19 cellular contexts compared by ENCODE assay signal in the genomic region with DNA sequence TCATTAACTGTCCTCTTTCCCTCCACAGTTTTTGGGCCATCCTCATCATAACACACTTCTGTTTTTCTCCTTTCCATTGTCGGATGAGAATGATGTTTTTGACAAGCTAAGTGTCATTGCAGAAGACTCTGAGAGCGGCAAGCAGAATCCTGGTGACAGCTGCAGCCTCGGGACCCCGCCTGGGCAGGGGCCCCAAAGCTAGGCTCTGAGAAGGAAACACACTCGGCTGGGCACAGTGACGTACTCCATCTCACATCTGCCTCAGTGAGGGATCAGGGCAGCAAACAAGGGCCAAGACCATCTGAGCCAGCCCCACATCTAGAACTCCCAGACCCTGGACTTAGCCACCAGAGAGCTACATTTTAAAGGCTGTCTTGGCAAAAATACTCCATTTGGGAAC. TPM values are rescaled to one million over a fixed set of nuclear protein-coding genes. Genes with fewer than 3 reads are reported as not detected.
DNase-seq lines count a peak whose midpoint lies in the region; ATAC-seq and TF ChIP-seq lines count a peak whose summit lies in the region.
"Had no signal": no experiment of that assay in that cellular context is flagged by ENCODE, and none has a peak within 500 bp of the region (broad histone marks: within the 10 kb centered on the region; RNA-seq: fewer than 3 reads in every experiment).

No MANE protein-coding gene starts in this region.

- no peaks in the 10 kb centered on the region for H3K27me3 Mint-ChIP-seq in effector memory CD8-positive, alpha-beta T cell
- H3K27me3 Mint-ChIP-seq: CD8-positive, alpha-beta memory T cell had no signal

- H3K79me2 ChIP-seq in OCI-LY1 (ENCODE audit: insufficient read depth, low read length): no peaks in the 10 kb centered on the region

- WGBS in adrenal gland, 4 donors: 90 to 96% (median 93%) methylated on average over 5 to 6 of the region's 6 CpGs

- no peak for TF ChIP-seq POLR2A in adrenal gland (IDR thresholded peaks at IDR 0.05)

- H3K36me3 Mint-ChIP-seq in effector memory CD8-positive, alpha-beta T cell (ENCODE audit: insufficient read depth): peaks cover 41% of the 10 kb centered on the region

- peaks cover 22 to 24% of the 10 kb centered on the region in 2 donors for H3K4me1 Mint-ChIP-seq in effector memory CD8-positive, alpha-beta T cell (ENCODE audit: low read depth in 2 of 2)

- intact Hi-C loops in adrenal gland (cut with DNase I): no loop called here

- peak; percentile 33 for ATAC-seq in effector memory CD8-positive, alpha-beta T cell (replicated peaks)
- ATAC-seq in SK-N-SH treated with all-trans-retinoic acid at 6 μM for 48 hours: no peak
- ATAC-seq: Panc1, Right ventricle myocardium inferior had no signal

- H3K27ac ChIP-seq in OCI-LY1 (ENCODE audit: low read depth, low read length, poor library complexity, severe bottlenecking) (peak overlapping the region; percentile 96), adrenal gland (no peak overlapping the region)
- no peak overlapping the region for H3K27ac ChIP-seq in effector memory CD4-positive, alpha-beta T cell (ENCODE audit: insufficient read depth, low read length, poor library complexity, severe bottlenecking)
- H3K27ac ChIP-seq: HL-60 had no signal

- no peaks in the 10 kb centered on the region for H3K9me2 ChIP-seq in OCI-LY1 (ENCODE audit: low read depth, low read length)

- in situ Hi-C loops in G401 (cut with HindIII; ENCODE audit: low sequenced_read_pairs): no loop called here

- DNase-seq in GM10266 (ENCODE audit: extremely low spot score): peak; percentile 15
- no peak for DNase-seq in effector memory CD8-positive, alpha-beta T cell
- no peak for DNase-seq in adrenal gland
- DNase-seq in effector memory CD4-positive, alpha-beta T cell: no peak
- no peak for DNase-seq in G401 (ENCODE audit: low spot score)
- DNase-seq: CD8-positive, alpha-beta memory T cell; DMS79; GDM1; NCI-H1930; NCI-H2171 treated with DMSO at 0.1 percent for 48 hours; NCI-H446 treated with DMSO at 0.1 percent for 48 hours; NCI-H748 treated with DMSO at 0.1 percent for 48 hours; T-helper 1 cell had no signal

- H3K27me3 ChIP-seq in OCI-LY1 (ENCODE audit: insufficient read depth, low read length) (no peaks in the 10 kb centered on the region), adrenal gland (no peaks in the 10 kb centered on the region)
- H3K27me3 ChIP-seq in effector memory CD4-positive, alpha-beta T cell (replicated peaks; ENCODE audit: control insufficient read depth, insufficient read depth, low read length, poor library complexity, severe bottlenecking): no peaks in the 10 kb centered on the region

- H3F3A ChIP-seq in OCI-LY1 (ENCODE audit: insufficient read depth, low read length): 0 out of 2 replicates have a peak, but pooled peaks cover 4% of the 10 kb centered on the region

- TF ChIP-seq CTCF in GM10266 (IDR thresholded peaks at IDR 0.05; ENCODE audit: control insufficient read depth, insufficient read depth, low read depth, missing control alignments) (no peak), OCI-LY1 (IDR thresholded peaks at IDR 0.05; ENCODE audit: low read length) (no peak), adrenal gland (IDR thresholded peaks at IDR 0.05) (no peak)

- peaks cover 28% of the 10 kb centered on the region; the same call in 1 of the 2 replicates for H3K36me3 ChIP-seq in OCI-LY1 (ENCODE audit: insufficient read depth, low read length)
- peaks cover 0 to 23% of the 10 kb centered on the region in 2 donors for H3K36me3 ChIP-seq in adrenal gland (replicated peaks in 1 of 2)
- H3K36me3 ChIP-seq in effector memory CD4-positive, alpha-beta T cell (ENCODE audit: control insufficient read depth, insufficient read depth, low read length): peaks cover 29% of the 10 kb centered on the region
- H3K36me3 ChIP-seq: HAP-1 had no signal

- peak overlapping the region; percentile 42; the same call in 1 of the 2 replicates for H3K9ac ChIP-seq in OCI-LY1 (ENCODE audit: low read length)

- no peak overlapping the region for H3K27ac Mint-ChIP-seq in effector memory CD8-positive, alpha-beta T cell

- H3K9me3 ChIP-seq in OCI-LY1 (ENCODE audit: low read length) (no peaks in the 10 kb centered on the region), adrenal gland (replicated peaks in 1 of 3) (no peaks in the 10 kb centered on the region)
- no peaks in the 10 kb centered on the region for H3K9me3 ChIP-seq in effector memory CD4-positive, alpha-beta T cell (ENCODE audit: control insufficient read depth, low read length)
- H3K9me3 ChIP-seq: HAP-1 had no signal

- no peaks in the 10 kb centered on the region for H4K20me1 ChIP-seq in OCI-LY1 (ENCODE audit: insufficient read depth, low read length)

- peak overlapping the region; percentile 36; the same call in 1 of the 2 replicates for H3K4me2 ChIP-seq in OCI-LY1 (ENCODE audit: low read length)

- H3K9me3 Mint-ChIP-seq in effector memory CD8-positive, alpha-beta T cell: no peaks in the 10 kb centered on the region
- H3K9me3 Mint-ChIP-seq: CD8-positive, alpha-beta memory T cell had no signal

- no peak overlapping the region for H3K4me3 ChIP-seq in OCI-LY1 (ENCODE audit: low read depth, low read length, poor library complexity, severe bottlenecking)
- no peak overlapping the region for H3K4me3 ChIP-seq in adrenal gland
- H3K4me3 ChIP-seq in effector memory CD4-positive, alpha-beta T cell (ENCODE audit: insufficient read depth, low read depth, low read length, poor library complexity, severe bottlenecking): no peak overlapping the region
- H3K4me3 ChIP-seq: HAP-1 had no signal

- H2AFZ ChIP-seq in OCI-LY1 (ENCODE audit: low read length): no peak overlapping the region

- H3K4me1 ChIP-seq in OCI-LY1 (ENCODE audit: insufficient read depth, low read length, severe bottlenecking) (peaks cover 89% of the 10 kb centered on the region), adrenal gland (replicated peaks in 1 of 2) (peaks cover 4 to 24% of the 10 kb centered on the region in 2 donors)
- peaks cover 20% of the 10 kb centered on the region for H3K4me1 ChIP-seq in effector memory CD4-positive, alpha-beta T cell (ENCODE audit: control insufficient read depth, insufficient read depth, low read length, poor library complexity, severe bottlenecking)
- H3K4me1 ChIP-seq: HAP-1 had no signal

- H3K4me3 Mint-ChIP-seq in effector memory CD8-positive, alpha-beta T cell: no peak overlapping the region
- H3K4me3 Mint-ChIP-seq: CD8-positive, alpha-beta memory T cell had no signal

TF ChIP-seq in SK-N-SH treated with all-trans-retinoic acid at 6 μM for 48 hours, 23 proteins besides CTCF, POLR2A, EP300 and RAD21 (continues in another document):
- TF ChIP-seq ARNTL (CRISPR knock-in tag; IDR thresholded peaks at IDR 0.05; ENCODE audit: borderline replicate concordance, low read depth) (no peak), PPARA (CRISPR knock-in tag; IDR thresholded peaks at IDR 0.05; ENCODE audit: borderline replicate concordance) (no peak), OSR1 (CRISPR knock-in tag; IDR thresholded peaks at IDR 0.05) (no peak), ZNF8 (CRISPR knock-in tag; IDR thresholded peaks at IDR 0.05) (no peak), ZNF70 (CRISPR knock-in tag; IDR thresholded peaks at IDR 0.05) (no peak), BACH2 (CRISPR knock-in tag; IDR thresholded peaks at IDR 0.05; ENCODE audit: borderline replicate concordance) (no peak)
- TF ChIP-seq, protein P1, sequence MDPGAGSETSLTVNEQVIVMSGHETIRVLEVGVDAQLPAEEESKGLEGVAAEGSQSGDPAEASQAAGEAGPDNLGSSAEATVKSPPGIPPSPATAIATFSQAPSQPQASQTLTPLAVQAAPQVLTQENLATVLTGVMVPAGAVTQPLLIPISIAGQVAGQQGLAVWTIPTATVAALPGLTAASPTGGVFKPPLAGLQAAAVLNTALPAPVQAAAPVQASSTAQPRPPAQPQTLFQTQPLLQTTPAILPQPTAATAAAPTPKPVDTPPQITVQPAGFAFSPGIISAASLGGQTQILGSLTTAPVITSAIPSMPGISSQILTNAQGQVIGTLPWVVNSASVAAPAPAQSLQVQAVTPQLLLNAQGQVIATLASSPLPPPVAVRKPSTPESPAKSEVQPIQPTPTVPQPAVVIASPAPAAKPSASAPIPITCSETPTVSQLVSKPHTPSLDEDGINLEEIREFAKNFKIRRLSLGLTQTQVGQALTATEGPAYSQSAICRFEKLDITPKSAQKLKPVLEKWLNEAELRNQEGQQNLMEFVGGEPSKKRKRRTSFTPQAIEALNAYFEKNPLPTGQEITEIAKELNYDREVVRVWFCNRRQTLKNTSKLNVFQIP (CRISPR knock-in tag; IDR thresholded peaks at IDR 0.05; ENCODE audit: borderline replicate concordance, low read depth): no peak
- TF ChIP-seq, protein P2, sequence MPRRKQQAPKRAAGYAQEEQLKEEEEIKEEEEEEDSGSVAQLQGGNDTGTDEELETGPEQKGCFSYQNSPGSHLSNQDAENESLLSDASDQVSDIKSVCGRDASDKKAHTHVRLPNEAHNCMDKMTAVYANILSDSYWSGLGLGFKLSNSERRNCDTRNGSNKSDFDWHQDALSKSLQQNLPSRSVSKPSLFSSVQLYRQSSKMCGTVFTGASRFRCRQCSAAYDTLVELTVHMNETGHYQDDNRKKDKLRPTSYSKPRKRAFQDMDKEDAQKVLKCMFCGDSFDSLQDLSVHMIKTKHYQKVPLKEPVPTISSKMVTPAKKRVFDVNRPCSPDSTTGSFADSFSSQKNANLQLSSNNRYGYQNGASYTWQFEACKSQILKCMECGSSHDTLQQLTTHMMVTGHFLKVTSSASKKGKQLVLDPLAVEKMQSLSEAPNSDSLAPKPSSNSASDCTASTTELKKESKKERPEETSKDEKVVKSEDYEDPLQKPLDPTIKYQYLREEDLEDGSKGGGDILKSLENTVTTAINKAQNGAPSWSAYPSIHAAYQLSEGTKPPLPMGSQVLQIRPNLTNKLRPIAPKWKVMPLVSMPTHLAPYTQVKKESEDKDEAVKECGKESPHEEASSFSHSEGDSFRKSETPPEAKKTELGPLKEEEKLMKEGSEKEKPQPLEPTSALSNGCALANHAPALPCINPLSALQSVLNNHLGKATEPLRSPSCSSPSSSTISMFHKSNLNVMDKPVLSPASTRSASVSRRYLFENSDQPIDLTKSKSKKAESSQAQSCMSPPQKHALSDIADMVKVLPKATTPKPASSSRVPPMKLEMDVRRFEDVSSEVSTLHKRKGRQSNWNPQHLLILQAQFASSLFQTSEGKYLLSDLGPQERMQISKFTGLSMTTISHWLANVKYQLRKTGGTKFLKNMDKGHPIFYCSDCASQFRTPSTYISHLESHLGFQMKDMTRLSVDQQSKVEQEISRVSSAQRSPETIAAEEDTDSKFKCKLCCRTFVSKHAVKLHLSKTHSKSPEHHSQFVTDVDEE (CRISPR knock-in tag; IDR thresholded peaks at IDR 0.05): no peak

RNA-seq across cellular contexts. Expression of a gene that starts 28.6 kb away (rescaled TPM):
- total RNA-seq in adrenal gland: 10 to 100 TPM; 21.8 to 71.2 (median 43.1) TPM
- 10 to 100 TPM in 1 of 3 donors, 1 to 10 TPM in 2; 7.3 to 36.4 (median 8.8) TPM for polyA plus RNA-seq in adrenal gland
- 2.2 and 3.4 TPM in 2 replicates for total RNA-seq in G401 (2014; rRNA removed; shearing (Covaris generic))

RNA-seq across cellular contexts. Expression of a gene that starts 30.0 kb away (rescaled TPM):
- 10 to 100 TPM; 21.5 to 55.0 (median 28.7) TPM for total RNA-seq in adrenal gland
- 10 to 100 TPM; 14.7 to 20.8 (median 14.9) TPM for polyA plus RNA-seq in adrenal gland
- 16.6 and 16.7 TPM in 2 replicates for total RNA-seq in G401 (2014; rRNA removed; shearing (Covaris generic))
